ENCODE assay signal across 8 cellular contexts in the genomic region with DNA sequence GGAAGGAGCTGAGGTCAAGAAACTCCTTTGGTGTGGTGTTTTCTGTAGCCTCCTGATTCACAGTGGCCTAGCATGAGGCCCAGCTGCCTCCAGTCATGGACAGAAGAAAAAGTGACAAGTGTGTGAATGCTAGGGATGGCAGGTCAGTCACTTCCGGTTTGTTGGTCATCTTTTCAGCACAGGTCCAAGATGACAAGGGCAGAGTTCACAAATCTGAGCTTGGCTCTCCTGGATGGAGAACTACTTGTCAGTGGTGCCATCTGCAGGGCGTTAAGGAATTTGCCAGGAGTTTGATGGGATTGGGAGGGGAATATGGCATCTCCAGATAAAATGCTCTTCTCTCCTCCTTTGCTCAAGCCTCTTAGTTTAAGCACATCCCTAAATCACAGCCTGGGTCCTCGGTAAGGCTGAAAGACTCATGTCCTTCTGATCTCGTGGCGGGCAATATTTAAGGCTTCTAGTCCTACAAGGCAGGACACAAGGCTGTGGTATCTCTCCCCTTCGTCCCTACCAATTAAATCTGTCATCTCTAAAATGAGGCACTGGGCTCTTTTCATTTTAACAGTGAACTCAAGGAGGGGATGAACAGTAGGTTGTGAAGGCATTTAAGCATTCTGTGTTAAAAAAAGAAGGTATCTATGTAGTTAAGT. TPM values are rescaled to one million over a fixed set of nuclear protein-coding genes. Genes with fewer than 3 reads are reported as not detected.
DNase-seq lines count a peak whose midpoint lies in the region; TF ChIP-seq lines count a peak whose summit lies in the region.

No MANE protein-coding gene starts in this region.

- H3K27ac Mint-ChIP-seq in CD8-positive, alpha-beta memory T cell: no peak overlapping the region

- DNase-seq in DMS114 treated with DMSO at 0.1 percent for 48 hours (lab: John Stamatoyannopoulos, UW; ENCODE audit: unreplicated experiment) (peak; percentile 71), MV-4-11 (lab: John Stamatoyannopoulos, UW) (peak; percentile 36), ascending aorta (ENCODE audit: low spot score in 2 of 2) (no peak), iPS DF 19.7 (ENCODE audit: low read depth, low spot score) (peak; percentile 30), substantia nigra (lab: John Stamatoyannopoulos, UW) (peak in 32 of 49 donors; percentile 7 to 58 (median 28)), germinal center (ENCODE audit: low spot score) (no peak), cerebellar nuclear complex (lab: John Stamatoyannopoulos, UW) (no peak)
- DNase-seq in CD8-positive, alpha-beta memory T cell: no peak

- H3K27me3 ChIP-seq in ascending aorta: no peaks in the 10 kb centered on the region
- H3K27me3 ChIP-seq in CD8-positive, alpha-beta memory T cell (ENCODE audit: insufficient read depth, low read length, poor library complexity, severe bottlenecking): no peaks in the 10 kb centered on the region

- peak in 2 of 3 experiments; percentile 55 to 57 for TF ChIP-seq CTCF in ascending aorta (IDR thresholded peaks at IDR 0.05)

- peaks cover 0 to 1% (median 0%) of the 10 kb centered on the region in 3 donors for H3K4me1 Mint-ChIP-seq in CD8-positive, alpha-beta memory T cell

- POLR2A ChIA-PET in CD8-positive, alpha-beta memory T cell (lab: Charles Lee): interaction anchor here (0.6 kb wide), 1 partner anchor 10 kb away, joined by 3 read pairs; no protein-coding TSS in a partner anchor

- no peaks in the 10 kb centered on the region for H3K9me3 Mint-ChIP-seq in CD8-positive, alpha-beta memory T cell

- H3K27me3 Mint-ChIP-seq in CD8-positive, alpha-beta memory T cell: peaks cover 0 to 1% of the 10 kb centered on the region in 2 donors

- no peaks in the 10 kb centered on the region for H3K36me3 Mint-ChIP-seq in CD8-positive, alpha-beta memory T cell

- intact Hi-C loops in ascending aorta (cut with DNase I): loop anchor here (1.0 kb wide), 2 partner anchors 33 to 57 kb away; no protein-coding TSS in a partner anchor

- CTCF ChIA-PET in CD8-positive, alpha-beta memory T cell (lab: Charles Lee): interaction anchor here (1.5 to 3.6 kb wide), 2 partner anchors 10 to 32 kb away, joined by 5 to 17 read pairs; no protein-coding TSS in a partner anchor

- no peaks in the 10 kb centered on the region for H3K4me1 ChIP-seq in ascending aorta
- no peaks in the 10 kb centered on the region for H3K4me1 ChIP-seq in CD8-positive, alpha-beta memory T cell (ENCODE audit: insufficient read depth, low read length)

- no peaks in the 10 kb centered on the region for H3K36me3 ChIP-seq in ascending aorta
- no peaks in the 10 kb centered on the region for H3K36me3 ChIP-seq in CD8-positive, alpha-beta memory T cell (ENCODE audit: insufficient read depth, low read length)

- no peaks in the 10 kb centered on the region for H3K9me3 ChIP-seq in ascending aorta
- H3K9me3 ChIP-seq in CD8-positive, alpha-beta memory T cell (ENCODE audit: low read length): no peaks in the 10 kb centered on the region

- H3K4me3 Mint-ChIP-seq in CD8-positive, alpha-beta memory T cell: no peak overlapping the region

- no peak overlapping the region for H3K4me3 ChIP-seq in ascending aorta
- H3K4me3 ChIP-seq in CD8-positive, alpha-beta memory T cell (ENCODE audit: low read length): no peak overlapping the region

- no peak overlapping the region for H3K27ac ChIP-seq in ascending aorta
- H3K27ac ChIP-seq in substantia nigra (ENCODE audit: low read depth, low read length, poor library complexity, severe bottlenecking): no peak overlapping the region
- H3K27ac ChIP-seq in CD8-positive, alpha-beta memory T cell (ENCODE audit: low read depth, low read length): no peak overlapping the region

RNA-seq across cellular contexts. Expression of a gene that starts 10.0 kb away (rescaled TPM):
- total RNA-seq in ascending aorta: 1,333 TPM
- total RNA-seq in CD8-positive, alpha-beta memory T cell: 1,000 to 10,000 TPM; 2,435 to 2,464 TPM
- 378 TPM for polyA plus RNA-seq in CD8-positive, alpha-beta memory T cell

RNA-seq across cellular contexts. Expression of a gene that starts 10.5 kb away (rescaled TPM):
- 74.2 TPM for total RNA-seq in ascending aorta
- 10 to 100 TPM; 47.2 to 48.7 TPM for total RNA-seq in CD8-positive, alpha-beta memory T cell
- polyA plus RNA-seq in CD8-positive, alpha-beta memory T cell: 37.6 TPM

RNA-seq across cellular contexts. Expression of a gene that starts 26.6 kb away (rescaled TPM):
- total RNA-seq in ascending aorta: 31.5 TPM
- total RNA-seq in CD8-positive, alpha-beta memory T cell: under 1 TPM in 1 of 2 experiments, not detected in 1; 0.04 TPM
- polyA plus RNA-seq in CD8-positive, alpha-beta memory T cell: not detected

RNA-seq across cellular contexts. Expression of a gene that starts 51.4 kb away (rescaled TPM):
- total RNA-seq in ascending aorta: not detected
- total RNA-seq in CD8-positive, alpha-beta memory T cell: 10 to 100 TPM; 10.1 to 10.2 TPM
- 8.0 TPM for polyA plus RNA-seq in CD8-positive, alpha-beta memory T cell

Comparison
In these comparisons a context has a peak if more than half of its experiments do, and no peak if none do; other contexts are left out.
1. DNase-seq: peak in DMS114 treated with DMSO at 0.1 percent for 48 hours (single experiment), MV-4-11 (single experiment), iPS DF 19.7 (single experiment) and substantia nigra (32 of 49); none in ascending aorta (0 of 2), CD8-positive, alpha-beta memory T cell (0 of 5), germinal center (single experiment) and cerebellar nuclear complex (0 of 2).
2. RNA of a gene that starts 26.6 kb away (total RNA-seq): 31.5 TPM in ascending aorta (single experiment); 0.04 TPM in CD8-positive, alpha-beta memory T cell; every median in the first group is over 10 times any median in the second.